ENCODE assay signal across 9 cellular contexts in the genomic region with DNA sequence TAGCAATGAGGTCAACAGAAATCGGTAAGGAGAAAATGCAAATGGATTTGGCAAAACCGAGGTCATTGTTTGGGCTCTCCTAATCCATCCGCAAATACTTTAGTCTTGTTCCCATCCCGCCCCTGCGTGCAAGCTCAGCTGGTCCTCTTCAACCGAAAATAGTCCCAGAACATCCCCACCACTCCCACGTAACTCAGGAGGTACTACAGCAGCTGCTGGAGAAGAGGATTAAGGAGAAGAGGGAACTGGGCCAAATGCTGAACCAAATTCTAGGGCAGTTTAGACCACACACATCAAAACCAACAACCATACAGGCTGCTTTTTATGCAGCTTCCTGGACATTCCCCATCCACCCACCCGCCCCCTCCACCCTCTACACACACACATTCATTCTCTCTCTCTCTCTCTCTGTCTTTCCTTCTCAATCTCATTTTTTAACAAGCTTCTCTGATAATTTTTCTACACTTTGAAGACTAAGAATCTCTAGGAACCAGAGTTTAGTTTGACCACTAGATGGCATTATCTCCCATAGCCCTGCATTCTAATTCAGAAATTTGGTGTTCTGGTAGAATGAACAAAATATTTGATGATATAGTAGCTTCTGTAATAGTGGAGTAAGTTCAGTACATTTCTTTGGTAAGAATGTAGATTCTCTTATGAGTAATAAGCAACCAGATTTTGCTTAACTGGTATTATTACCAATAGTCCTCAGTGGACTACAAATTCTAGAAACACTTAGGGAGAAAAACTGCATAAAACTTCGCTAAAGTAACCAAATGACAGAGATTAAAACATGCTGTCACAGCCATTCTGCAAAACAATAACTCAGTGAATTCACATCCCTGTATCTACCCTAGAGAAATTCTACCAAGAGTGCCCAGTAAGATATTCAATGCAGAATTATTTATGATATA. TPM values are rescaled to one million over a fixed set of nuclear protein-coding genes. Genes with fewer than 3 reads are reported as not detected.
DNase-seq lines count a peak whose midpoint lies in the region; ATAC-seq and TF ChIP-seq lines count a peak whose summit lies in the region.
"Had no signal": no experiment of that assay in that cellular context is flagged by ENCODE, and none has a peak within 500 bp of the region (broad histone marks: within the 10 kb centered on the region; RNA-seq: fewer than 3 reads in every experiment).

No MANE protein-coding gene starts in this region.

- H3K9me3 ChIP-seq in RWPE2 (ENCODE audit: severe bottlenecking) (no peaks in the 10 kb centered on the region), esophagus squamous epithelium (no peaks in the 10 kb centered on the region)

- peaks cover 15% of the 10 kb centered on the region for H3K4me1 ChIP-seq in RWPE2 (ENCODE audit: insufficient read depth, poor library complexity, severe bottlenecking)
- H3K4me1 ChIP-seq in esophagus squamous epithelium = peaks cover 0 to 20% (median 7%) of the 10 kb centered on the region in 3 donors

- intact Hi-C loops in esophagus squamous epithelium (cut with DNase I) = loop anchor here (10.0 kb wide), 2 partner anchors 122 to 412 kb away; a partner anchor contains a TSS

- TF ChIP-seq CTCF in RWPE2 (IDR thresholded peaks at IDR 0.05; ENCODE audit: poor library complexity, severe bottlenecking) (peak; percentile 90), esophagus squamous epithelium (IDR thresholded peaks at IDR 0.05) (peak in 5 of 6 experiments; percentile 32 to 81 (median 55)), neural crest cell (conservative IDR thresholded peaks at IDR 0.05) (peak; percentile 81)

- no peak for TF ChIP-seq POLR2A in esophagus squamous epithelium (IDR thresholded peaks at IDR 0.05)

- peaks cover 4% of the 10 kb centered on the region for H3K4me1 Mint-ChIP-seq in neural crest cell

- no peak overlapping the region for H3K4me3 Mint-ChIP-seq in neural crest cell

- no peak overlapping the region for H3K4me3 ChIP-seq in RWPE2 (ENCODE audit: severe bottlenecking)
- peak overlapping the region in 1 of 4 donors; percentile 37 for H3K4me3 ChIP-seq in esophagus squamous epithelium

- WGBS in esophagus squamous epithelium, 2 donors = 19 to 23% methylated on average over 9 of the region's 9 CpGs

- H3K27ac ChIP-seq in RWPE2 (ENCODE audit: poor library complexity, severe bottlenecking) = no peak overlapping the region
- H3K27ac ChIP-seq in esophagus squamous epithelium = peak overlapping the region in 1 of 4 donors; percentile 28

- ATAC-seq in HG03095 (IDR thresholded peaks at IDR 0.05; ENCODE audit: unreplicated experiment) (peak; percentile 44), RWPE2 (ENCODE audit: low read depth) (no peak), HG02973 (IDR thresholded peaks at IDR 0.05; ENCODE audit: unreplicated experiment) (no peak)

- H3K27me3 ChIP-seq in RWPE2 (ENCODE audit: insufficient read depth, poor library complexity, severe bottlenecking) (no peaks in the 10 kb centered on the region), esophagus squamous epithelium (peaks cover 0 to 24% (median 0%) of the 10 kb centered on the region in 4 donors)

- no peaks in the 10 kb centered on the region for H3K36me3 Mint-ChIP-seq in neural crest cell (ENCODE audit: low read depth)

- DNase-seq in DMS53 treated with DMSO at 0.1 percent for 48 hours (lab: John Stamatoyannopoulos, UW; ENCODE audit: unreplicated experiment) (peak; percentile 23), RWPE2 (ENCODE audit: low spot score) (no peak), esophagus squamous epithelium (lab: John Stamatoyannopoulos, UW) (no peak), neural crest cell (ENCODE audit: low read depth, low spot score) (no peak)
- no peak for DNase-seq in activated naive CD4-positive, alpha-beta T cell (lab: John Stamatoyannopoulos, UW)
- no peak for DNase-seq in activated naive CD4-positive, alpha-beta T cell treated with Interleukin-2 at 50 U/mL for 16 hours

- no peaks in the 10 kb centered on the region for H3K27me3 Mint-ChIP-seq in neural crest cell (ENCODE audit: low read depth)

- H3K9me3 Mint-ChIP-seq in neural crest cell = no peaks in the 10 kb centered on the region

- no peaks in the 10 kb centered on the region for H3K36me3 ChIP-seq in RWPE2 (ENCODE audit: low read depth)
- no peaks in the 10 kb centered on the region for H3K36me3 ChIP-seq in esophagus squamous epithelium

- H3K27ac Mint-ChIP-seq in neural crest cell (ENCODE audit: unreplicated experiment) = no peak overlapping the region

RNA-seq across cellular contexts. Expression of a gene that starts 52.1 kb away (rescaled TPM):
- total RNA-seq in esophagus squamous epithelium (1 to 10 TPM in 2 of 4 donors, under 1 TPM in 1, not detected in 1; 0.57 to 2.4 (median 1.1) TPM), neural crest cell (1.8 and 2.3 TPM in 2 replicates)
- total RNA-seq: T-helper 2 cell treated with Interferon-gamma antibody and Interleukin-4, amounts not matched to agents 100 ng/mL and 5 ng/mL, for 36 hours had no signal
